ENCODE assay signal across 1 cellular context in genomic region chr12:123444396-123445026, GRCh38.
TF ChIP-seq lines count a peak whose summit lies in the region.

No MANE protein-coding gene starts in this region.

TF ChIP-seq in WTC11, 78 proteins besides CTCF, POLR2A, EP300 and RAD21 (continued from another document):
- TF ChIP-seq AFF4 (CRISPR knock-in tag; IDR thresholded peaks at IDR 0.05; ENCODE audit: borderline replicate concordance), result no peak
- no peak for TF ChIP-seq ZSCAN18 (CRISPR knock-in tag; IDR thresholded peaks at IDR 0.05)
- TF ChIP-seq TCF7 (CRISPR knock-in tag; IDR thresholded peaks at IDR 0.05; ENCODE audit: low read depth), result no peak
- no peak for TF ChIP-seq FOXP1 (CRISPR knock-in tag; IDR thresholded peaks at IDR 0.05; ENCODE audit: borderline replicate concordance)
- no peak for TF ChIP-seq CREB1 (CRISPR knock-in tag; IDR thresholded peaks at IDR 0.05)
- no peak for TF ChIP-seq GTF2I (CRISPR knock-in tag; conservative IDR thresholded peaks at IDR 0.05)
